1 cellular context compared by ENCODE assay signal in the genomic region with DNA sequence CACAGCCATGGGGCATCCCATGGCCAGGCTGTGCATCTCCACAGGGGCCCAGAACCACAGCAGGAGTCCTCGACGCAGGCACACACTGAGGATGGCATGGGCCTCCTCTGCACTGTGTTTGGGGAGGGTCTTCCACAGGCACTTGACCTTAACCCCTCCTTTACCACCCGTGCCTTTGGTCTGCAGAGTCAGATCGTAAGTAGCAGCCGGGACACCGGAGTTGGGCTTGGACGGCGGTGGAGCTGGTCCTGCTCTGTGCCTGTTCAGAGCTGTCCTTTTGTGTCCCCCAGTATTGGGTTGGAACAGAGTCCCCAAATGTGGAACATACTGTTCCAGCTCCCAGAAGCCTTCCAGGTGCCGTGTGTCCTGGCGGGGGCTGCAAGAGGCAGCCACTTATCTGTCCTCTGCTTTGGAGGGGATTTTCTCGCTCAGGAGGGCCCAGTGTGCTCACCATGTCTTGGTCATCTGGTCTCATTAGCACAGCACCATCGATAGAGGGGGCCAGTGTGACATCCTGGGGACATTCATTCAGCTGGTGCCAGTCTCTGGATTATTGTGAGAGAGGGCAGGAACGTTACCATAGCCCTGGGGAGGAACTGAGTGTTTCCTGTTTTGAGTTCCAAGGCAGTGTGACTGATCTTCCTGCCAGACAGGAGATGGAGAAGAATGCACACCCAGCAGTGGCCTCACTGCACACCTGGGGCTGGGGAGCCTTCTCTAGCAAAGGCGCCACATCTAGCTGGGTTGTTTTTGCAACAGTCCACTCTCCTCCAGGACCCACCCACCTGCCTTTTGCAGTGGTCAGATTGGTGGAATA.
TF ChIP-seq lines count a peak whose summit lies in the region.

No MANE protein-coding gene starts in this region.

TF ChIP-seq in IMR-90, 13 proteins besides CTCF, POLR2A, EP300 and RAD21:
- TF ChIP-seq MAFK (IDR thresholded peaks at IDR 0.05; ENCODE audit: low read depth, low read length) = no peak
- peak; percentile 62 for TF ChIP-seq SMC3 (IDR thresholded peaks at IDR 0.05; ENCODE audit: low read depth, low read length)
